11 cellular contexts compared by ENCODE assay signal in genomic region chr11:125428486-125429173, GRCh38.
DNase-seq lines count a peak whose midpoint lies in the region; ATAC-seq, FAIRE-seq and TF ChIP-seq lines count a peak whose summit lies in the region.
"Had no signal": no experiment of that assay in that cellular context is flagged by ENCODE, and none has a peak within 500 bp of the region (broad histone marks: within the 10 kb centered on the region; RNA-seq: fewer than 3 reads in every experiment).

No MANE protein-coding gene starts in this region.

- DNase-seq in NOMO-1 treated with DMSO at 0.1 percent for 48 hours (lab: John Stamatoyannopoulos, UW; ENCODE audit: unreplicated experiment) (peak; percentile 4), NOMO-1 treated with dmso at 0.1 percent for 144 hours (lab: John Stamatoyannopoulos, UW; ENCODE audit: unreplicated experiment) (no peak), NAMALWA (ENCODE audit: low spot score) (peak; percentile 31), bronchial epithelial cell (ENCODE audit: low read depth) (no peak), retinal pigment epithelial cell (ENCODE audit: low read depth) (no peak), DMS114 treated with DMSO at 0.1 percent for 48 hours (lab: John Stamatoyannopoulos, UW; ENCODE audit: unreplicated experiment) (no peak)
- DNase-seq: GF-D8 had no signal

- no peaks in the 10 kb centered on the region for H3K36me3 ChIP-seq in bronchial epithelial cell (ENCODE audit: control insufficient read depth, insufficient read depth, low read length)
- H3K36me3 ChIP-seq: BLaER1 treated with 17β-estradiol and CSF1 and Interleukin-3, amounts not matched to agents 10 nM and 100 nM; brain microvascular endothelial cell had no signal

- H3K4me3 ChIP-seq in bronchial epithelial cell (ENCODE audit: low read depth, low read length) (no peak overlapping the region), retinal pigment epithelial cell (ENCODE audit: low read length) (no peak overlapping the region)
- H3K4me3 ChIP-seq: BLaER1 treated with 17β-estradiol and CSF1 and Interleukin-3, amounts not matched to agents 10 nM and 100 nM had no signal

- no peak for ATAC-seq in HG03025 (IDR thresholded peaks at IDR 0.05; ENCODE audit: low FRiP score, unreplicated experiment)
- no peak for ATAC-seq in HG02571 (IDR thresholded peaks at IDR 0.05; ENCODE audit: unreplicated experiment)

- no peaks in the 10 kb centered on the region for H3K27me3 ChIP-seq in bronchial epithelial cell (ENCODE audit: control insufficient read depth, insufficient read depth, low read length)
- H3K27me3 ChIP-seq: BLaER1 treated with 17β-estradiol and CSF1 and Interleukin-3, amounts not matched to agents 10 nM and 100 nM; brain microvascular endothelial cell had no signal

- FAIRE-seq in bronchial epithelial cell (lab: Jason Lieb, UNC), result no peak

- peak; percentile 6 for TF ChIP-seq CTCF in bronchial epithelial cell (IDR thresholded peaks at IDR 0.05; ENCODE audit: insufficient read depth, low read length, severe bottlenecking)
- peak; percentile 18 for TF ChIP-seq CTCF in retinal pigment epithelial cell (conservative IDR thresholded peaks at IDR 0.05; ENCODE audit: low read depth, low read length)

Comparison
In these comparisons a context has a peak if more than half of its experiments do, and no peak if none do; other contexts are left out.
1. DNase-seq: peak in NOMO-1 treated with DMSO at 0.1 percent for 48 hours (single experiment) and NAMALWA (single experiment); none in NOMO-1 treated with dmso at 0.1 percent for 144 hours (single experiment), bronchial epithelial cell (single experiment), retinal pigment epithelial cell (single experiment) and DMS114 treated with DMSO at 0.1 percent for 48 hours (single experiment).